ENCODE assay signal across 8 cellular contexts in genomic region chr3:94069242-94069813, GRCh38. TPM values are rescaled to one million over a fixed set of nuclear protein-coding genes. Genes with fewer than 3 reads are reported as not detected.
DNase-seq lines count a peak whose midpoint lies in the region; ATAC-seq, FAIRE-seq and TF ChIP-seq lines count a peak whose summit lies in the region.

No MANE protein-coding gene starts in this region.

- peak; percentile 95 for FAIRE-seq in G401.6 (lab: Jason Lieb, UNC)

- H3K9me3 Mint-ChIP-seq in activated T-cell treated with anti-CD3 and anti-CD28 coated beads, Interleukin-2, amount 50 U/mL, for 4 hours = no peaks in the 10 kb centered on the region

- H3K27ac ChIP-seq in RWPE2 (ENCODE audit: poor library complexity, severe bottlenecking) (no peak overlapping the region), thoracic aorta (no peak overlapping the region)

- TF ChIP-seq CTCF in RWPE2 (IDR thresholded peaks at IDR 0.05; ENCODE audit: poor library complexity, severe bottlenecking) (peak; percentile 87), fibroblast of pulmonary artery (IDR thresholded peaks at IDR 0.05; ENCODE audit: low read length, missing control alignments) (peak; percentile 51), thoracic aorta (IDR thresholded peaks at IDR 0.05) (peak; percentile 65)

- ATAC-seq in RWPE2 (ENCODE audit: low read depth) (no peak), thoracic aorta (ENCODE audit: insufficient number of reproducible peaks, low FRiP score, low read depth) (no peak), GM18502 (IDR thresholded peaks at IDR 0.05; ENCODE audit: poor library complexity, unreplicated experiment) (no peak), GM18870 (IDR thresholded peaks at IDR 0.05; ENCODE audit: unreplicated experiment) (no peak)
- no peak for ATAC-seq in activated T-cell treated with anti-CD3 and anti-CD28 coated beads, Interleukin-2, amount 50 U/mL, for 4 hours

- H3K36me3 ChIP-seq in RWPE2 (ENCODE audit: low read depth) = no peaks in the 10 kb centered on the region
- no peaks in the 10 kb centered on the region for H3K36me3 ChIP-seq in thoracic aorta

- H3K4me3 ChIP-seq in RWPE2 (ENCODE audit: severe bottlenecking) (no peak overlapping the region), fibroblast of pulmonary artery (replicated peaks; ENCODE audit: low read depth, low read length) (no peak overlapping the region), thoracic aorta (peak overlapping the region; percentile 38)

- peaks cover 52% of the 10 kb centered on the region for H3K36me3 Mint-ChIP-seq in activated T-cell treated with anti-CD3 and anti-CD28 coated beads, Interleukin-2, amount 50 U/mL, for 4 hours (ENCODE audit: insufficient read depth)

- no peaks in the 10 kb centered on the region for H3K4me1 ChIP-seq in RWPE2 (ENCODE audit: insufficient read depth, poor library complexity, severe bottlenecking)
- peaks cover 12 to 23% of the 10 kb centered on the region in 2 donors for H3K4me1 ChIP-seq in thoracic aorta (ENCODE audit: control insufficient read depth in 1 of 2, low read depth in 2 of 2)

- H3K9me3 ChIP-seq in RWPE2 (ENCODE audit: severe bottlenecking) = no peaks in the 10 kb centered on the region
- H3K9me3 ChIP-seq in thoracic aorta = no peaks in the 10 kb centered on the region

- H3K27me3 ChIP-seq in RWPE2 (ENCODE audit: insufficient read depth, poor library complexity, severe bottlenecking) (no peaks in the 10 kb centered on the region), thoracic aorta (replicated peaks; ENCODE audit: insufficient read depth) (no peaks in the 10 kb centered on the region)

- H3K27me3 Mint-ChIP-seq in activated T-cell treated with anti-CD3 and anti-CD28 coated beads, Interleukin-2, amount 50 U/mL, for 4 hours (ENCODE audit: low read depth) = no peaks in the 10 kb centered on the region

- H3K4me1 Mint-ChIP-seq in activated T-cell treated with anti-CD3 and anti-CD28 coated beads, Interleukin-2, amount 50 U/mL, for 4 hours (ENCODE audit: low read depth) = peaks cover 70% of the 10 kb centered on the region

- DNase-seq in A172 (ENCODE audit: low spot score) (peak; percentile 27), RWPE2 (ENCODE audit: low spot score) (no peak), fibroblast of pulmonary artery (ENCODE audit: low read depth) (peak; percentile 53), thoracic aorta (ENCODE audit: low spot score) (no peak)
- no peak for DNase-seq in activated T-cell treated with anti-CD3 and anti-CD28 coated beads, Interleukin-2, amount 50 U/mL, for 4 hours

- H3K4me3 Mint-ChIP-seq in activated T-cell treated with anti-CD3 and anti-CD28 coated beads, Interleukin-2, amount 50 U/mL, for 4 hours = no peak overlapping the region

RNA-seq across cellular contexts. Expression of gene NSUN3, which starts 6.5 kb away (rescaled TPM):
- 15.4 and 16.7 TPM in 2 replicates for total RNA-seq in A172 (2014; rRNA removed; shearing (Covaris generic))
- 10 to 100 TPM; 14.4 to 15.8 TPM for total RNA-seq in thoracic aorta
- 10 to 100 TPM; 14.0 to 19.3 (median 14.5) TPM for total RNA-seq in activated T-cell treated with anti-CD3 and anti-CD28 coated beads, Interleukin-2, amount 50 U/mL, for 4 hours

RNA-seq across cellular contexts. Expression of gene DHFR2, which starts 6.6 kb away (rescaled TPM):
- total RNA-seq in A172 (2014; rRNA removed; shearing (Covaris generic)) = 4.0 and 6.8 TPM in 2 replicates
- total RNA-seq in thoracic aorta = 1 to 10 TPM; 4.5 to 8.0 TPM
- 1 to 10 TPM; 5.2 to 7.5 (median 7.1) TPM for total RNA-seq in activated T-cell treated with anti-CD3 and anti-CD28 coated beads, Interleukin-2, amount 50 U/mL, for 4 hours

RNA-seq across cellular contexts. Expression of gene STX19, which starts 40.9 kb away (rescaled TPM):
- total RNA-seq in A172 (2014; rRNA removed; shearing (Covaris generic)) = not detected in 2 replicates
- not detected for total RNA-seq in thoracic aorta
- total RNA-seq in activated T-cell treated with anti-CD3 and anti-CD28 coated beads, Interleukin-2, amount 50 U/mL, for 4 hours = not detected

Comparison
In these comparisons a context has a peak if more than half of its experiments do, and no peak if none do; other contexts are left out.
1. DNase-seq: peak in A172 (single experiment) and fibroblast of pulmonary artery (single experiment); none in RWPE2 (single experiment), thoracic aorta (single experiment) and activated T-cell treated with anti-CD3 and anti-CD28 coated beads, Interleukin-2, amount 50 U/mL, for 4 hours (single experiment).
2. Peak in every context shown above with its lines, with median percentiles within 50 percentile points of each other: CTCF ChIP-seq.